In the genomic region with DNA sequence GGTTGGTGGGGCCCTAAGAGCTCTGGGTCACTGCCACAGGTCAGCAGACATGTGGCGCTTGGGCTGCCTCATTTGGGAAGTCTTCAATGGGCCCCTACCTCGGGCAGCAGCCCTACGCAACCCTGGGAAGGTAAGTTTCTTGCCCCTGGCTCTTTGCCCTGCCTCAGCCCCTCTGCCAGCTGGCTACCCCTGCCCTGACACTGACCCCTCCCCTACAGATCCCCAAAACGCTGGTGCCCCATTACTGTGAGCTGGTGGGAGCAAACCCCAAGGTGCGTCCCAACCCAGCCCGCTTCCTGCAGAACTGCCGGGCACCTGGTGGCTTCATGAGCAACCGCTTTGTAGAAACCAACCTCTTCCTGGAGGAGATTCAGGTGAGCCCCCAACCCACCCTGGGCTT, we compare ENCODE assay signal across 17 cellular contexts. TPM values are rescaled to one million over a fixed set of nuclear protein-coding genes. Genes with fewer than 3 reads are reported as not detected.
DNase-seq lines count a peak whose midpoint lies in the region; ATAC-seq and TF ChIP-seq lines count a peak whose summit lies in the region.
"Had no signal": no experiment of that assay in that cellular context is flagged by ENCODE, and none has a peak within 500 bp of the region (broad histone marks: within the 10 kb centered on the region; RNA-seq: fewer than 3 reads in every experiment).

No MANE protein-coding gene starts in this region.

- H3K27me3 ChIP-seq in CD8-positive, alpha-beta memory T cell (ENCODE audit: insufficient read depth, low read length, poor library complexity, severe bottlenecking) = no peaks in the 10 kb centered on the region
- H3K27me3 ChIP-seq: dorsolateral prefrontal cortex, SJCRH30 had no signal

- peaks cover 55% of the 10 kb centered on the region for H3K4me1 ChIP-seq in CD8-positive, alpha-beta memory T cell (ENCODE audit: insufficient read depth, low read length)

- ATAC-seq in natural killer cell (no peak), HG03439 (IDR thresholded peaks at IDR 0.05; ENCODE audit: unreplicated experiment) (no peak)
- ATAC-seq: left colon had no signal

- no peak overlapping the region for H3K27ac ChIP-seq in CD8-positive, alpha-beta memory T cell (ENCODE audit: low read depth, low read length)
- H3K27ac ChIP-seq: SJCRH30 had no signal

- H3K27me3 Mint-ChIP-seq in CD8-positive, alpha-beta memory T cell = peaks cover 0 to 1% of the 10 kb centered on the region in 2 donors
- no peaks in the 10 kb centered on the region for H3K27me3 Mint-ChIP-seq in activated naive CD8-positive, alpha-beta T cell
- no peaks in the 10 kb centered on the region for H3K27me3 Mint-ChIP-seq in natural killer cell (ENCODE audit: low read depth in 2 of 2)

- peaks cover 29% of the 10 kb centered on the region for H3K36me3 ChIP-seq in CD8-positive, alpha-beta memory T cell (ENCODE audit: insufficient read depth, low read length)

- H3K4me3 Mint-ChIP-seq in CD8-positive, alpha-beta memory T cell = peak overlapping the region in 6 of 7 donors; percentile 23 to 86 (median 80)
- H3K4me3 Mint-ChIP-seq in activated naive CD8-positive, alpha-beta T cell = peak overlapping the region; percentile 60
- peak overlapping the region; percentile 52 for H3K4me3 Mint-ChIP-seq in natural killer cell

- peaks cover 48 to 64% (median 49%) of the 10 kb centered on the region in 3 donors for H3K4me1 Mint-ChIP-seq in CD8-positive, alpha-beta memory T cell
- peaks cover 58% of the 10 kb centered on the region for H3K4me1 Mint-ChIP-seq in activated naive CD8-positive, alpha-beta T cell (ENCODE audit: low read depth)
- H3K4me1 Mint-ChIP-seq in natural killer cell = peaks cover 5 to 23% of the 10 kb centered on the region in 2 donors

- intact Hi-C loops in natural killer cell (cut with micrococcal nuclease) = no loop called here

- no peaks in the 10 kb centered on the region for H3K9me3 ChIP-seq in CD8-positive, alpha-beta memory T cell (ENCODE audit: low read length)
- H3K9me3 ChIP-seq: HAP-1, SJCRH30 had no signal

- peak overlapping the region in 1 of 8 donors; percentile 87 for H3K27ac Mint-ChIP-seq in CD8-positive, alpha-beta memory T cell
- H3K27ac Mint-ChIP-seq in activated naive CD8-positive, alpha-beta T cell = no peak overlapping the region
- peak overlapping the region in 1 of 2 donors; percentile 18 for H3K27ac Mint-ChIP-seq in natural killer cell

- CTCF ChIA-PET in CD8-positive, alpha-beta memory T cell (lab: Charles Lee) = interaction anchor here (2.3 to 3.8 kb wide), 3 partner anchors 10 to 66 kb away, joined by 7 to 42 read pairs (median 11); no protein-coding TSS in a partner anchor

- no peaks in the 10 kb centered on the region for H3K9me3 Mint-ChIP-seq in CD8-positive, alpha-beta memory T cell
- H3K9me3 Mint-ChIP-seq in activated naive CD8-positive, alpha-beta T cell (ENCODE audit: low read depth) = no peaks in the 10 kb centered on the region
- H3K9me3 Mint-ChIP-seq in natural killer cell = no peaks in the 10 kb centered on the region

- peak overlapping the region; percentile 83 for H3K4me3 ChIP-seq in AG09309 (ENCODE audit: control insufficient read depth, low read depth, low read length)
- H3K4me3 ChIP-seq in CD8-positive, alpha-beta memory T cell (ENCODE audit: low read length) = no peak overlapping the region
- H3K4me3 ChIP-seq: HAP-1, SJCRH30 had no signal

- DNase-seq in AG09309 (ENCODE audit: low read depth) (no peak), natural killer cell (no peak), OCI-M1 (lab: John Stamatoyannopoulos, UW) (no peak), mucosa of gallbladder (ENCODE audit: low spot score) (no peak)
- DNase-seq in CD8-positive, alpha-beta memory T cell = no peak
- no peak for DNase-seq in stimulated activated naive CD4-positive, alpha-beta T cell (lab: John Stamatoyannopoulos, UW)
- DNase-seq: activated CD4-positive, alpha-beta T cell treated with anti-CD3 and anti-CD28 coated beads for 1 hour; amniotic stem cell; DMS 273 treated with DMSO at 0.1 percent for 48 hours; dorsolateral prefrontal cortex; left colon; NCI-H1436; NCI-H69; SJCRH30 had no signal

- no peak for TF ChIP-seq CTCF in AG09309 (IDR thresholded peaks at IDR 0.05; ENCODE audit: control insufficient read depth, insufficient read depth, low read depth, low read length, missing control alignments)
- no peak for TF ChIP-seq CTCF in natural killer cell (IDR thresholded peaks at IDR 0.05)

- H3K36me3 Mint-ChIP-seq in CD8-positive, alpha-beta memory T cell = peaks cover 0 to 36% (median 8%) of the 10 kb centered on the region in 3 donors
- no peaks in the 10 kb centered on the region for H3K36me3 Mint-ChIP-seq in activated naive CD8-positive, alpha-beta T cell
- H3K36me3 Mint-ChIP-seq in natural killer cell = no peaks in the 10 kb centered on the region

- POLR2A ChIA-PET in CD8-positive, alpha-beta memory T cell (lab: Charles Lee) = interaction anchor here (0.5 to 0.8 kb wide), 3 partner anchors 15 to 23 kb away, joined by 3 to 6 read pairs (median 3); no protein-coding TSS in a partner anchor

RNA-seq across cellular contexts. Expression of a gene that starts 1.9 kb away (rescaled TPM):
- total RNA-seq in CD8-positive, alpha-beta memory T cell = 10 to 100 TPM; 85.1 to 88.5 TPM
- 42.1 TPM for polyA plus RNA-seq in CD8-positive, alpha-beta memory T cell
- total RNA-seq in natural killer cell = 10 to 100 TPM; 61.7 to 79.9 (median 71.3) TPM
- 90.1 TPM for total RNA-seq in mucosa of gallbladder

RNA-seq across cellular contexts. Expression of a gene that starts 27.9 kb away (rescaled TPM):
- 1,000 to 10,000 TPM; 4,639 to 4,912 TPM for total RNA-seq in CD8-positive, alpha-beta memory T cell
- polyA plus RNA-seq in CD8-positive, alpha-beta memory T cell = 2,529 TPM
- over 10,000 TPM; 32,911 to 36,726 (median 33,502) TPM for total RNA-seq in natural killer cell
- total RNA-seq in mucosa of gallbladder = 9,267 TPM

RNA-seq across cellular contexts. Expression of a gene that starts 31.4 kb away (rescaled TPM):
- total RNA-seq in CD8-positive, alpha-beta memory T cell = 10 to 100 TPM; 33.2 to 35.4 TPM
- 17.9 TPM for polyA plus RNA-seq in CD8-positive, alpha-beta memory T cell
- 100 to 1,000 TPM; 121 to 155 (median 140) TPM for total RNA-seq in natural killer cell
- 257 TPM for total RNA-seq in mucosa of gallbladder

RNA-seq across cellular contexts. Expression of a gene that starts 43.5 kb away (rescaled TPM):
- total RNA-seq in CD8-positive, alpha-beta memory T cell = 10 to 100 TPM; 69.6 to 77.9 TPM
- 81.4 TPM for polyA plus RNA-seq in CD8-positive, alpha-beta memory T cell
- total RNA-seq in natural killer cell (10 to 100 TPM; 40.9 to 64.1 (median 60.0) TPM), mucosa of gallbladder (30.0 TPM)

RNA-seq across cellular contexts. Expression of a gene that starts 45.6 kb away (rescaled TPM):
- 10 to 100 TPM; 30.8 to 34.1 TPM for total RNA-seq in CD8-positive, alpha-beta memory T cell
- polyA plus RNA-seq in CD8-positive, alpha-beta memory T cell = 138 TPM
- total RNA-seq in natural killer cell (10 to 100 TPM; 41.4 to 52.4 (median 44.6) TPM), mucosa of gallbladder (68.2 TPM)
